ENCODE assay signal across 10 cellular contexts in genomic region chr14:68621400-68622365, GRCh38.
DNase-seq lines count a peak whose midpoint lies in the region; ATAC-seq and TF ChIP-seq lines count a peak whose summit lies in the region.
"Had no signal": no experiment of that assay in that cellular context is flagged by ENCODE, and none has a peak within 500 bp of the region (broad histone marks: within the 10 kb centered on the region; RNA-seq: fewer than 3 reads in every experiment).

No MANE protein-coding gene starts in this region.

- H4K5ac ChIP-seq in H9 (ENCODE audit: insufficient read length, low read depth, low read length) = no peak overlapping the region

- H3K27ac ChIP-seq in coronary artery (peak overlapping the region; percentile 54 to 77), lower lobe of right lung (peak overlapping the region; percentile 47), thoracic aorta (peak overlapping the region in 1 of 2 donors; percentile 54), H9 (ENCODE audit: insufficient read length, low read depth, low read length) (no peak overlapping the region)

- no peaks in the 10 kb centered on the region for H3K79me2 ChIP-seq in H9 (ENCODE audit: insufficient read depth, low read length)

- H3K9me3 ChIP-seq in lower lobe of right lung (peaks cover 13% of the 10 kb centered on the region), thoracic aorta (peaks cover 15% of the 10 kb centered on the region), H9 (ENCODE audit: control insufficient read depth, low read depth, low read length) (no peaks in the 10 kb centered on the region)

- H3K27me3 Mint-ChIP-seq in H9 (ENCODE audit: low read depth) = peaks cover 3% of the 10 kb centered on the region

- H3K36me3 Mint-ChIP-seq in H9 (ENCODE audit: insufficient read depth in 1 of 3, low read depth in 3 of 3) = peaks cover 14 to 21% (median 15%) of the 10 kb centered on the region in 3 experiments

- H3K36me3 ChIP-seq in lower lobe of right lung (no peaks in the 10 kb centered on the region), thoracic aorta (no peaks in the 10 kb centered on the region)
- H3K36me3 ChIP-seq: MG63 had no signal

- no peak overlapping the region for H4K8ac ChIP-seq in H9 (replicated peaks; ENCODE audit: insufficient read length, low read depth, low read length)

- no peak overlapping the region for H3K27ac Mint-ChIP-seq in H9

- H3K9ac ChIP-seq in H9 (ENCODE audit: extremely low read depth, insufficient read length, low read length) = no peak overlapping the region

- no peaks in the 10 kb centered on the region for H3K27me3 ChIP-seq in lower lobe of right lung (ENCODE audit: low read depth)
- H3K27me3 ChIP-seq in thoracic aorta (replicated peaks; ENCODE audit: insufficient read depth) = no peaks in the 10 kb centered on the region
- no peaks in the 10 kb centered on the region for H3K27me3 ChIP-seq in H9 (ENCODE audit: insufficient read depth, low read length)
- H3K27me3 ChIP-seq: MG63 had no signal

- no peak overlapping the region for H2AK5ac ChIP-seq in H9 (ENCODE audit: insufficient read length, low read length)

- H3K4me3 ChIP-seq in coronary artery (no peak overlapping the region), lower lobe of right lung (no peak overlapping the region), thoracic aorta (no peak overlapping the region)
- H3K4me3 ChIP-seq: MG63 had no signal

- no peak overlapping the region for H3K4ac ChIP-seq in H9 (ENCODE audit: low read depth, low read length)

- no peak for TF ChIP-seq CTCF in coronary artery (IDR thresholded peaks at IDR 0.05)
- no peak for TF ChIP-seq CTCF in lower lobe of right lung (IDR thresholded peaks at IDR 0.05)
- TF ChIP-seq CTCF in thoracic aorta (IDR thresholded peaks at IDR 0.05) = no peak
- no peak for TF ChIP-seq CTCF in H9 (conservative IDR thresholded peaks at IDR 0.05)

- intact Hi-C loops in lower lobe of right lung (cut with DNase I) = no loop called here

- H3K79me1 ChIP-seq in H9 (ENCODE audit: insufficient read depth, low read depth, low read length, poor library complexity, severe bottlenecking) = no peaks in the 10 kb centered on the region

- no peak overlapping the region; the same call in 1 of the 2 replicates for H3K14ac ChIP-seq in H9 (ENCODE audit: insufficient read depth, low read length)

- H3K4me2 ChIP-seq in H9 (ENCODE audit: insufficient read depth, insufficient read length, low read length) = no peak overlapping the region

- H3K23ac ChIP-seq in H9 (ENCODE audit: insufficient read length, low read depth, low read length) = no peak overlapping the region

- H3K23me2 ChIP-seq in H9 (ENCODE audit: insufficient read length, low read depth, low read length, poor library complexity, severe bottlenecking) = no peaks in the 10 kb centered on the region

- ATAC-seq in lower lobe of right lung (peak; percentile 36 to 65), thoracic aorta (ENCODE audit: insufficient number of reproducible peaks, low FRiP score, low read depth) (peak; percentile 42), GM21529 (IDR thresholded peaks at IDR 0.05; ENCODE audit: unreplicated experiment) (no peak)

- H4K91ac ChIP-seq in H9 (ENCODE audit: insufficient read length, low read depth, low read length) = no peak overlapping the region

- H2BK120ac ChIP-seq in H9 (ENCODE audit: low read depth, low read length, poor library complexity, severe bottlenecking) = no peak overlapping the region

- no peak overlapping the region for H3K56ac ChIP-seq in H9 (ENCODE audit: insufficient read length, low read depth, low read length)

- H3K4me1 Mint-ChIP-seq in H9 = peaks cover 6 to 10% of the 10 kb centered on the region in 2 experiments; a peak in 3 of 4 replicates

- H2AFZ ChIP-seq in H9 (ENCODE audit: low read length) = no peak overlapping the region

- H2BK15ac ChIP-seq in H9 (ENCODE audit: low read depth, low read length) = no peak overlapping the region

- no peak overlapping the region for H2BK20ac ChIP-seq in H9 (ENCODE audit: low read depth, low read length, poor library complexity, severe bottlenecking)

- peak; percentile 64 for DNase-seq in LHCN-M2 (ENCODE audit: low read depth)
- DNase-seq in coronary artery (ENCODE audit: low spot score) = peak; percentile 82
- DNase-seq in lower lobe of right lung = no peak
- DNase-seq in thoracic aorta (ENCODE audit: low spot score) = no peak
- DNase-seq in H9 = no peak
- DNase-seq in NCI-H2196 (lab: John Stamatoyannopoulos, UW; ENCODE audit: unreplicated experiment) = no peak
- DNase-seq in HUDEP-2 (lab: John Stamatoyannopoulos, UW; ENCODE audit: unreplicated experiment in 76 of 76) = no peak
- DNase-seq: MG63; stimulated activated CD4-positive, alpha-beta T cell treated with anti-CD3 and anti-CD28 coated beads, Interleukin-1b, Interleukin-23, amount 100 ng/mL, for 48 hours had no signal

- peaks cover 12% of the 10 kb centered on the region for H3K4me1 ChIP-seq in lower lobe of right lung
- peaks cover 0 to 27% of the 10 kb centered on the region in 2 donors for H3K4me1 ChIP-seq in thoracic aorta (ENCODE audit: control insufficient read depth in 1 of 2, low read depth in 2 of 2)
- H3K4me1 ChIP-seq in H9 (ENCODE audit: insufficient read depth, low read length) = no peaks in the 10 kb centered on the region

- H3T11ph ChIP-seq in H9 (ENCODE audit: low read length) = no peak overlapping the region

- WGBS in H9 (ENCODE audit: extremely low coverage, insufficient read length, low lambda C conversion rate) = no CpG with 5 or more reads among the region's 6 CpGs

- H4K20me1 ChIP-seq in H9 (ENCODE audit: control insufficient read depth, insufficient read depth, insufficient read length) = no peaks in the 10 kb centered on the region

- peaks cover 19 to 20% of the 10 kb centered on the region in 2 experiments for H3K9me3 Mint-ChIP-seq in H9

- no peak overlapping the region for H2BK12ac ChIP-seq in H9 (ENCODE audit: insufficient read length, low read depth, low read length)

- no peak overlapping the region for H3K18ac ChIP-seq in H9 (ENCODE audit: insufficient read length, low read depth, low read length)

- H3K4me3 Mint-ChIP-seq in H9 = no peak overlapping the region

- no peak overlapping the region for H2BK5ac ChIP-seq in H9 (ENCODE audit: insufficient read length, low read length)

Comparison
In these comparisons a context has a peak if more than half of its experiments do, and no peak if none do; other contexts are left out.
1. DNase-seq: peak in LHCN-M2 (single experiment) and coronary artery (single experiment); none in lower lobe of right lung (single experiment), thoracic aorta (single experiment), H9 (single experiment), NCI-H2196 (single experiment) and HUDEP-2 (0 of 76).